1 cellular context compared by ENCODE assay signal in genomic region chr11:76380161-76380976, GRCh38.
TF ChIP-seq lines count a peak whose summit lies in the region.

No MANE protein-coding gene starts in this region.

TF ChIP-seq in HepG2, 621 proteins besides CTCF, POLR2A, EP300 and RAD21 (continued from another document and continues in another):
- TF ChIP-seq ZBTB43 (CRISPR knock-in tag; conservative IDR thresholded peaks at IDR 0.05) (0 out of 2 replicates have a peak, but pooled peaks have one; percentile 22), ZNF746 (CRISPR knock-in tag; IDR thresholded peaks at IDR 0.05) (no peak), IRF1 (CRISPR knock-in tag; IDR thresholded peaks at IDR 0.05; ENCODE audit: low read depth) (no peak), ZFX (CRISPR knock-in tag; IDR thresholded peaks at IDR 0.05; ENCODE audit: low read depth) (peak; percentile 64), ARNT2 (CRISPR knock-in tag; IDR thresholded peaks at IDR 0.05; ENCODE audit: low read depth) (peak; percentile 6; the same call in 1 of the 2 replicates), NR1H2 (CRISPR knock-in tag; IDR thresholded peaks at IDR 0.05; ENCODE audit: borderline replicate concordance, low read depth) (0 out of 2 replicates have a peak, but pooled peaks have one; percentile 33), ZSCAN5A (CRISPR knock-in tag; IDR thresholded peaks at IDR 0.05; ENCODE audit: borderline replicate concordance) (0 out of 2 replicates have a peak, but pooled peaks have one; percentile 2), REL (CRISPR knock-in tag; conservative IDR thresholded peaks at IDR 0.05) (0 out of 2 replicates have a peak, but pooled peaks have one; percentile 50), ZNF142 (CRISPR knock-in tag; IDR thresholded peaks at IDR 0.05) (peak; percentile 65; the same call in 1 of the 2 replicates), BATF2 (CRISPR knock-in tag; IDR thresholded peaks at IDR 0.05) (no peak), HINFP (CRISPR knock-in tag; IDR thresholded peaks at IDR 0.05; ENCODE audit: low read depth) (peak; percentile 40; the same call in 1 of the 2 replicates), PATZ1 (CRISPR knock-in tag; IDR thresholded peaks at IDR 0.05) (peak; percentile 74), SMARCC2 (IDR thresholded peaks at IDR 0.05) (no peak), IKZF5 (CRISPR knock-in tag; IDR thresholded peaks at IDR 0.05) (no peak), MXD1 (CRISPR knock-in tag; IDR thresholded peaks at IDR 0.05) (0 out of 2 replicates have a peak, but pooled peaks have one; percentile 36), ZNF484 (CRISPR knock-in tag; IDR thresholded peaks at IDR 0.05; ENCODE audit: borderline replicate concordance, low read depth) (0 out of 2 replicates have a peak, but pooled peaks have one; percentile 41), ZBTB34 (CRISPR knock-in tag; IDR thresholded peaks at IDR 0.05) (no peak), HOXA5 (CRISPR knock-in tag; IDR thresholded peaks at IDR 0.05) (0 out of 2 replicates have a peak, but pooled peaks have one; percentile 15), STAT6 (CRISPR knock-in tag; IDR thresholded peaks at IDR 0.05; ENCODE audit: borderline replicate concordance) (no peak), ZMYM3 (CRISPR knock-in tag; IDR thresholded peaks at IDR 0.05) (peak; percentile 50; the same call in 1 of the 2 replicates), PAX8 (CRISPR knock-in tag; IDR thresholded peaks at IDR 0.05; ENCODE audit: borderline replicate concordance) (0 out of 2 replicates have a peak, but pooled peaks have one; percentile 46), NFRKB (IDR thresholded peaks at IDR 0.05) (no peak), NKX3-1 (CRISPR knock-in tag; IDR thresholded peaks at IDR 0.05) (no peak), ZNF607 (CRISPR knock-in tag; IDR thresholded peaks at IDR 0.05; ENCODE audit: borderline replicate concordance) (0 out of 2 replicates have a peak, but pooled peaks have one; percentile 10), ZNF124 (CRISPR knock-in tag; IDR thresholded peaks at IDR 0.05) (no peak), CSRNP1 (CRISPR knock-in tag; IDR thresholded peaks at IDR 0.05) (no peak)
